Comparison of ENCODE assay signal across 10 cellular contexts in genomic region chr15:76345269-76345879, GRCh38. TPM values are rescaled to one million over a fixed set of nuclear protein-coding genes. Genes with fewer than 3 reads are reported as not detected.
DNase-seq lines count a peak whose midpoint lies in the region; ATAC-seq, FAIRE-seq and TF ChIP-seq lines count a peak whose summit lies in the region.
"Had no signal": no experiment of that assay in that cellular context is flagged by ENCODE, and none has a peak within 500 bp of the region (broad histone marks: within the 10 kb centered on the region; RNA-seq: fewer than 3 reads in every experiment).

No MANE protein-coding gene starts in this region.

- H3K9me1 ChIP-seq in K562 (ENCODE audit: control insufficient read depth, insufficient read depth, low read length), result no peaks in the 10 kb centered on the region

- H2AFZ ChIP-seq in K562 (ENCODE audit: low read depth, low read length), result no peak overlapping the region

- H3K4me1 ChIP-seq in K562 (replicated peaks in 1 of 2; ENCODE audit: control insufficient read depth in 2 of 2, insufficient read depth in 2 of 2, low read length in 2 of 2), result peaks cover 0 to 16% of the 10 kb centered on the region in 2 experiments; a peak in 1 of 5 replicates
- peaks cover 27% of the 10 kb centered on the region in 2 donors for H3K4me1 ChIP-seq in naive thymus-derived CD4-positive, alpha-beta T cell (ENCODE audit: control insufficient read depth in 2 of 2, insufficient read depth in 2 of 2, low read length in 2 of 2)

- no peaks in the 10 kb centered on the region for H4K20me1 ChIP-seq in K562 (replicated peaks; ENCODE audit: control insufficient read depth, insufficient read depth, low read length)

- H3K4me3 ChIP-seq in K562, result no peak overlapping the region
- no peak overlapping the region for H3K4me3 ChIP-seq in naive thymus-derived CD4-positive, alpha-beta T cell (ENCODE audit: low read length)

- H3K9me3 Mint-ChIP-seq in Calu3 (ENCODE audit: low read depth, unreplicated experiment), result no peaks in the 10 kb centered on the region
- peaks cover 0 to 13% (median 0%) of the 10 kb centered on the region in 11 donors for H3K9me3 Mint-ChIP-seq in naive thymus-derived CD4-positive, alpha-beta T cell

- DNase-seq in Calu3, result no peak
- DNase-seq in HT-29 (ENCODE audit: low spot score), result peak; percentile 10
- DNase-seq in K562 (ENCODE audit: extremely low read depth in 1 of 4, low spot score in 3 of 4), result no peak
- DNase-seq in naive thymus-derived CD4-positive, alpha-beta T cell, result no peak
- no peak for DNase-seq in NCI-H2107 treated with DMSO at 0.1 percent for 48 hours (lab: John Stamatoyannopoulos, UW; ENCODE audit: unreplicated experiment)
- DNase-seq: DMS153, NCI-H524 had no signal

- peak overlapping the region; percentile 67 for H3K4me3 Mint-ChIP-seq in Calu3 (ENCODE audit: low read depth, unreplicated experiment)
- peak overlapping the region; percentile 40 to 82 (median 66) for H3K4me3 Mint-ChIP-seq in naive thymus-derived CD4-positive, alpha-beta T cell

- 0 out of 3 replicates have a peak, but pooled peaks have one; percentile 23 for ATAC-seq in K562
- ATAC-seq in naive thymus-derived CD4-positive, alpha-beta T cell, result no peak
- no peak for ATAC-seq in HG02840 (IDR thresholded peaks at IDR 0.05; ENCODE audit: low FRiP score, unreplicated experiment)
- no peak for ATAC-seq in GM21717 (IDR thresholded peaks at IDR 0.05; ENCODE audit: unreplicated experiment)
- no peak for ATAC-seq in HG02678 (IDR thresholded peaks at IDR 0.05; ENCODE audit: unreplicated experiment)

- in situ Hi-C loops in K562 (cut with MboI), result no loop called here

- peaks cover 23% of the 10 kb centered on the region for H3K36me3 Mint-ChIP-seq in Calu3 (ENCODE audit: insufficient read depth, unreplicated experiment)
- peaks cover 10 to 24% (median 18%) of the 10 kb centered on the region in 5 donors for H3K36me3 Mint-ChIP-seq in naive thymus-derived CD4-positive, alpha-beta T cell

- peaks cover 15% of the 10 kb centered on the region for H3K4me1 Mint-ChIP-seq in Calu3 (ENCODE audit: low read depth, unreplicated experiment)
- peaks cover 13 to 46% (median 35%) of the 10 kb centered on the region in 7 donors for H3K4me1 Mint-ChIP-seq in naive thymus-derived CD4-positive, alpha-beta T cell

- 0 out of 3 replicates have a peak, but pooled peaks cover 5% of the 10 kb centered on the region for H3K79me2 ChIP-seq in K562 (ENCODE audit: control insufficient read depth, insufficient read depth, low read length)

- TF ChIP-seq POLR2A in K562 (conservative IDR thresholded peaks at IDR 0.05), result no peak

- 69% methylated on average over 7 of the region's 9 CpGs for WGBS in K562 (ENCODE audit: insufficient coverage, low coverage, missing lambda C conversion rate)

- FAIRE-seq in K562 (lab: Jason Lieb, UNC), result no peak

- TF ChIP-seq EP300 in K562 (IDR thresholded peaks at IDR 0.05; ENCODE audit: low read length), result no peak

- BruUV-seq in Calu3 (replicated peaks; lab: Mats Ljungman, UMichigan) (no TSS peak), K562 (replicated peaks; lab: Mats Ljungman, UMichigan) (TSS peak; percentile 19)

- TF ChIP-seq RAD21 in K562 (CRISPR knock-in tag; conservative IDR thresholded peaks at IDR 0.05 in 1 of 2, IDR thresholded peaks at IDR 0.05 in 1 of 2), result no peak

- peak overlapping the region; percentile 71 for H3K27ac Mint-ChIP-seq in Calu3 (ENCODE audit: unreplicated experiment)
- H3K27ac Mint-ChIP-seq in naive thymus-derived CD4-positive, alpha-beta T cell, result peak overlapping the region in 2 of 9 donors; percentile 62 to 68

- peaks cover 39% of the 10 kb centered on the region; the same call in 2 of the 3 replicates for H3K36me3 ChIP-seq in K562 (ENCODE audit: control insufficient read depth, insufficient read depth, low read length)
- H3K36me3 ChIP-seq in naive thymus-derived CD4-positive, alpha-beta T cell (ENCODE audit: control insufficient read depth in 2 of 3, insufficient read depth in 3 of 3, low read length in 3 of 3), result no peaks in the 10 kb centered on the region

- H3K27ac ChIP-seq in K562 (ENCODE audit: extremely low read depth, low read depth, low read length), result no peak overlapping the region
- no peak overlapping the region for H3K27ac ChIP-seq in naive thymus-derived CD4-positive, alpha-beta T cell (ENCODE audit: low read depth, low read length)

- H3K4me2 ChIP-seq in K562 (ENCODE audit: insufficient read depth, low read length), result no peak overlapping the region

- POLR2A ChIA-PET in K562 (lab: Yijun Ruan, JAX), result interaction anchor here (0.7 to 2.6 kb wide), 3 partner anchors 9 to 170 kb away, joined by 3 to 18 read pairs (median 10); partner anchors contain the start of gene ISL2
- POLR2A ChIA-PET in naive thymus-derived CD4-positive, alpha-beta T cell (lab: Charles Lee), result interaction anchor here (0.8 to 0.9 kb wide), 2 partner anchors 12 to 20 kb away, joined by 3 to 4 read pairs; no protein-coding TSS in a partner anchor

- CTCF ChIA-PET in Calu3 (lab: Charles Lee), result interaction anchor here (0.6 to 1.8 kb wide), 8 partner anchors 8 to 206 kb away, joined by 3 to 10 read pairs (median 3); partner anchors contain the start of genes ETFA and ISL2
- CTCF ChIA-PET in K562 (lab: Yijun Ruan, JAX; ENCODE audit: low intra/inter-chr PET ratio), result no interaction called here
- CTCF ChIA-PET in naive thymus-derived CD4-positive, alpha-beta T cell (lab: Charles Lee), result no interaction called here

- no peak overlapping the region for H3K9ac ChIP-seq in K562 (ENCODE audit: insufficient read depth in 1 of 2, low read depth in 2 of 2, low read length in 2 of 2)

- no peaks in the 10 kb centered on the region for H3K27me3 ChIP-seq in K562 (ENCODE audit: control insufficient read depth in 2 of 2, insufficient read depth in 2 of 2, low read length in 2 of 2)
- peaks cover 31 to 35% of the 10 kb centered on the region in 2 donors for H3K27me3 ChIP-seq in naive thymus-derived CD4-positive, alpha-beta T cell (ENCODE audit: control insufficient read depth in 2 of 2, insufficient read depth in 2 of 2, low read length in 2 of 2)

- H3K27me3 Mint-ChIP-seq in Calu3 (ENCODE audit: unreplicated experiment), result peaks cover 15% of the 10 kb centered on the region
- H3K27me3 Mint-ChIP-seq in naive thymus-derived CD4-positive, alpha-beta T cell, result peaks cover 57 to 79% (median 59%) of the 10 kb centered on the region in 5 donors

- TF ChIP-seq CTCF in Calu3 (IDR thresholded peaks at IDR 0.05; ENCODE audit: unreplicated experiment) (no peak), K562 (IDR thresholded peaks at IDR 0.05 in 2 of 3, conservative IDR thresholded peaks at IDR 0.05 in 1 of 3; ENCODE audit: insufficient read depth in 2 of 3, low read depth in 1 of 3, low read length in 3 of 3) (no peak)

- H3K9me3 ChIP-seq in K562 (replicated peaks; ENCODE audit: control insufficient read depth, insufficient read depth, low read depth, low read length), result no peaks in the 10 kb centered on the region; the same call in 1 of the 2 replicates
- H3K9me3 ChIP-seq in naive thymus-derived CD4-positive, alpha-beta T cell (ENCODE audit: control insufficient read depth in 2 of 3, low read length in 3 of 3), result no peaks in the 10 kb centered on the region

- intact Hi-C loops in Calu3 (cut with micrococcal nuclease; ENCODE audit: unreplicated experiment) (no loop called here), K562 (cut with micrococcal nuclease) (no loop called here)
- intact Hi-C loops in naive thymus-derived CD4-positive, alpha-beta T cell (cut with micrococcal nuclease), result loop anchor here in 1 of 2 donors (10.0 kb wide), 1 partner anchor 281 kb away; no protein-coding TSS in a partner anchor

RNA-seq across cellular contexts. Expression of gene ISL2, which starts 8.8 kb away (rescaled TPM):
- total RNA-seq in Calu3 (2022) (5.3 and 7.6 TPM in 2 replicates), K562 (2014; rRNA removed) (15.7 and 16.7 TPM in 2 replicates), K562 (2014; rRNA removed; fragmentation: Illumina TruSeq; extraction: Trizol) (2.9 and 3.4 TPM in 2 replicates), K562 (2015; rRNA removed; fragmentation: Illumina TruSeq; extraction: Trizol) (4.7 and 4.8 TPM in 2 replicates), K562 (2021) (17.6 and 23.7 TPM in 2 replicates)
- total RNA-seq in HT-29 (2014; rRNA removed; shearing (Covaris generic)), result 1.2 and 3.4 TPM in 2 replicates
- total RNA-seq in K562 (2011; cell fraction: chromatin; rRNA removed; ENCODE audit: low replicate concordance), result 15.2 and 35.8 TPM in 2 replicates
- total RNA-seq in K562 (2011; cell fraction: nucleolus; rRNA removed), result 27.8 and 28.4 TPM in 2 replicates
- 14.1 and 16.9 TPM in 2 replicates for total RNA-seq in K562 (2011; cell fraction: nucleoplasm; rRNA removed)
- polyA plus RNA-seq in K562 (2011; rRNA removed) (4.0 and 5.7 TPM in 2 replicates), K562 (2014; fragmentation: Illumina TruSeq; extraction: Trizol) (4.0 and 9.0 TPM in 2 replicates), K562 (2014; fragmentation: Nextera tagmentation; extraction: Ambion mirVana) (under 1 TPM; 0.15 to 0.35 TPM), K562 (2014; rRNA removed) (16.7 and 17.0 TPM in 2 replicates)
- 11.2 and 13.3 TPM in 2 replicates for polyA plus RNA-seq in K562 (2011; cell fraction: cytosol; rRNA removed)
- polyA plus RNA-seq in K562 (2011; cell fraction: nucleus; rRNA removed), result 44.7 and 63.1 TPM in 2 replicates
- 7.7 and 17.9 TPM in 2 replicates for polyA plus RNA-seq in K562 (2012)
- 3.1 and 3.9 TPM in 2 replicates for polyA minus RNA-seq in K562 (2011; rRNA and poly(A)+ RNA removed)
- 4.4 and 9.8 TPM in 2 replicates for polyA minus RNA-seq in K562 (2011; cell fraction: cytosol; rRNA and poly(A)+ RNA removed)
- polyA minus RNA-seq in K562 (2011; cell fraction: nucleus; rRNA and poly(A)+ RNA removed), result 16.2 and 19.0 TPM in 2 replicates
- under 1 TPM in 3 of 5 experiments, not detected in 2; 0.21 to 0.51 (median 0.27) TPM for total RNA-seq in naive thymus-derived CD4-positive, alpha-beta T cell
- not detected for polyA plus RNA-seq in naive thymus-derived CD4-positive, alpha-beta T cell

RNA-seq across cellular contexts. Expression of gene ETFA, which starts 34.1 kb away (rescaled TPM):
- total RNA-seq in Calu3 (2022), result 230 and 252 TPM in 2 replicates
- 154 and 157 TPM in 2 replicates for total RNA-seq in HT-29 (2014; rRNA removed; shearing (Covaris generic))
- total RNA-seq in K562 (2011; cell fraction: chromatin; rRNA removed; ENCODE audit: low replicate concordance), result 146 and 261 TPM in 2 replicates
- total RNA-seq in K562 (2011; cell fraction: nucleolus; rRNA removed), result 96.2 and 100 TPM in 2 replicates
- 157 and 209 TPM in 2 replicates for total RNA-seq in K562 (2011; cell fraction: nucleoplasm; rRNA removed)
- 161 and 191 TPM in 2 replicates for total RNA-seq in K562 (2014; rRNA removed)
- 312 and 341 TPM in 2 replicates for total RNA-seq in K562 (2014; rRNA removed; fragmentation: Illumina TruSeq; extraction: Trizol)
- total RNA-seq in K562 (2015; rRNA removed; fragmentation: Illumina TruSeq; extraction: Trizol), result 210 and 240 TPM in 2 replicates
- 258 and 263 TPM in 2 replicates for total RNA-seq in K562 (2021)
- 394 and 543 TPM in 2 replicates for polyA plus RNA-seq in K562 (2011; rRNA removed)
- 152 and 278 TPM in 2 replicates for polyA plus RNA-seq in K562 (2011; cell fraction: cytosol; rRNA removed)
- 72.1 and 126 TPM in 2 replicates for polyA plus RNA-seq in K562 (2011; cell fraction: nucleus; rRNA removed)
- 193 and 269 TPM in 2 replicates for polyA plus RNA-seq in K562 (2012)
- polyA plus RNA-seq in K562 (2014; fragmentation: Illumina TruSeq; extraction: Trizol), result 232 and 238 TPM in 2 replicates
- polyA plus RNA-seq in K562 (2014; fragmentation: Nextera tagmentation; extraction: Ambion mirVana), result 100 to 1,000 TPM; 130 to 134 TPM
- 200 and 253 TPM in 2 replicates for polyA plus RNA-seq in K562 (2014; rRNA removed)
- 348 and 381 TPM in 2 replicates for polyA minus RNA-seq in K562 (2011; rRNA and poly(A)+ RNA removed)
- 108 and 109 TPM in 2 replicates for polyA minus RNA-seq in K562 (2011; cell fraction: cytosol; rRNA and poly(A)+ RNA removed)
- 49.1 and 73.3 TPM in 2 replicates for polyA minus RNA-seq in K562 (2011; cell fraction: nucleus; rRNA and poly(A)+ RNA removed)
- total RNA-seq in naive thymus-derived CD4-positive, alpha-beta T cell, result 100 to 1,000 TPM in 1 of 5 experiments, 10 to 100 TPM in 4; 38.3 to 102 (median 47.8) TPM
- 100 to 1,000 TPM in 1 of 2 donors, 10 to 100 TPM in 1; 99.1 to 109 TPM for polyA plus RNA-seq in naive thymus-derived CD4-positive, alpha-beta T cell
